In genomic region chr1:186183219-186183618, GRCh38 we compare ENCODE assay signal across 8 cellular contexts.
DNase-seq lines count a peak whose midpoint lies in the region; ATAC-seq, FAIRE-seq and TF ChIP-seq lines count a peak whose summit lies in the region.

No MANE protein-coding gene starts in this region.

- BruUV-seq in A673 (replicated peaks; lab: Mats Ljungman, UMichigan) (no TSS peak), GM12878 (replicated peaks; lab: Mats Ljungman, UMichigan) (no TSS peak)

- H3K4me2 ChIP-seq in GM12878 (ENCODE audit: control insufficient read depth, insufficient read depth) = no peak overlapping the region

- POLR2A ChIA-PET in A673 (lab: Charles Lee; ENCODE audit: low non-redundant PET) (interaction anchor here (0.7 kb wide), 1 partner anchor 36 kb away, joined by 3 read pairs; no protein-coding TSS in a partner anchor), GM12878 (lab: Charles Lee) (no interaction called here)

- CTCF ChIA-PET in A673 (lab: Charles Lee) = no interaction called here
- CTCF ChIA-PET in GM12878 (lab: Yijun Ruan, JAX) = interaction anchor here (0.6 kb wide), 1 partner anchor 27 kb away, joined by 3 read pairs; no protein-coding TSS in a partner anchor

- no peak for TF ChIP-seq POLR2A in GM12878 (IDR thresholded peaks at IDR 0.05; ENCODE audit: low read depth, low read length)

- in situ Hi-C loops in GM12878 (cut with MboI) = no loop called here

- no peak for TF ChIP-seq CTCF in A673 (conservative IDR thresholded peaks at IDR 0.05; ENCODE audit: low read depth, low read length)
- TF ChIP-seq CTCF in GM12878 (IDR thresholded peaks at IDR 0.05 in 2 of 3, conservative IDR thresholded peaks at IDR 0.05 in 1 of 3; ENCODE audit: control insufficient read depth in 2 of 3, extremely low read depth in 1 of 3, insufficient read depth in 1 of 3, low read depth in 3 of 3, low read length in 3 of 3) = no peak

- H3K27me3 ChIP-seq in A673 (replicated peaks; ENCODE audit: insufficient read depth, low read depth, low read length, poor library complexity) = no peaks in the 10 kb centered on the region
- no peaks in the 10 kb centered on the region for H3K27me3 ChIP-seq in GM12878 (replicated peaks in 1 of 2; ENCODE audit: control insufficient read depth in 2 of 2, insufficient read depth in 2 of 2, low read length in 1 of 2)

- no peaks in the 10 kb centered on the region for H3K79me2 ChIP-seq in GM12878 (ENCODE audit: control insufficient read depth, insufficient read depth, low read length)

- intact Hi-C loops in A673 (cut with micrococcal nuclease; ENCODE audit: unreplicated experiment) = no loop called here
- intact Hi-C loops in GM12878 (cut with micrococcal nuclease; ENCODE audit: unreplicated experiment) = loop anchor here (5.0 kb wide), 1 partner anchor 106 kb away; no protein-coding TSS in a partner anchor

- H3K9ac ChIP-seq in GM12878 (ENCODE audit: control insufficient read depth, insufficient read depth, low read length) = no peak overlapping the region

- DNase-seq in A673 (ENCODE audit: low spot score) = peak; percentile 21
- DNase-seq in GM12878 (ENCODE audit: low read depth, low spot score) = no peak
- DNase-seq in stromal cell of bone marrow (ENCODE audit: low read depth) = peak; percentile 86
- DNase-seq in NCI-H748 (lab: John Stamatoyannopoulos, UW; ENCODE audit: unreplicated experiment) = no peak
- no peak for DNase-seq in activated gamma-delta T cell (lab: John Stamatoyannopoulos, UW)
- no peak for DNase-seq in Kasumi-1 (lab: John Stamatoyannopoulos, UW)

- no peak for TF ChIP-seq RAD21 in GM12878 (IDR thresholded peaks at IDR 0.05; ENCODE audit: insufficient read depth, low read depth, low read length)

- peaks cover 33% of the 10 kb centered on the region for H3K4me1 ChIP-seq in A673 (ENCODE audit: insufficient read depth, low read length, poor library complexity, severe bottlenecking)
- no peaks in the 10 kb centered on the region for H3K4me1 ChIP-seq in GM12878 (ENCODE audit: control insufficient read depth, insufficient read depth, low read length)

- ATAC-seq in GM19324 (IDR thresholded peaks at IDR 0.05; ENCODE audit: low FRiP score, unreplicated experiment) (peak; percentile 43), HG03354 (IDR thresholded peaks at IDR 0.05; ENCODE audit: poor library complexity, severe bottlenecking, unreplicated experiment) (peak; percentile 69), GM12878 (peak; percentile 88)

- H3K36me3 ChIP-seq in A673 (ENCODE audit: insufficient read depth, low read length, poor library complexity, severe bottlenecking) (peaks cover 63% of the 10 kb centered on the region), GM12878 (ENCODE audit: control insufficient read depth in 2 of 2, insufficient read depth in 2 of 2, low read length in 1 of 2) (no peaks in the 10 kb centered on the region)

- 0% methylated on average over 1 of the region's 1 CpG for WGBS in GM12878 (ENCODE audit: insufficient coverage, insufficient replicate concordance, low lambda C conversion rate, missing lambda C conversion rate)

- H3K27ac ChIP-seq in A673 (ENCODE audit: low read depth, low read length, poor library complexity, severe bottlenecking) = peak overlapping the region; percentile 15
- no peak overlapping the region for H3K27ac ChIP-seq in GM12878 (ENCODE audit: control insufficient read depth, insufficient read depth)

- SMC1A ChIA-PET in GM12878 (lab: Charles Lee; ENCODE audit: uncharacterized antibody, unreplicated experiment) = interaction anchor here (1.1 kb wide), 1 partner anchor 18 kb away, joined by 4 read pairs; no protein-coding TSS in a partner anchor

- H4K20me1 ChIP-seq in GM12878 (ENCODE audit: control insufficient read depth, insufficient read depth) = no peaks in the 10 kb centered on the region

- FAIRE-seq in GM12878 (lab: Jason Lieb, UNC) = no peak

- RAD21 ChIA-PET in GM12878 (lab: Charles Lee; ENCODE audit: unreplicated experiment) = no interaction called here

- H3K4me3 ChIP-seq in A673 (ENCODE audit: low read depth, low read length, poor library complexity, severe bottlenecking) = no peak overlapping the region
- no peak overlapping the region for H3K4me3 ChIP-seq in GM12878

- H3K9me3 ChIP-seq in A673 (ENCODE audit: low read depth, low read length, poor library complexity, severe bottlenecking) = no peaks in the 10 kb centered on the region
- H3K9me3 ChIP-seq in GM12878 (replicated peaks; ENCODE audit: control insufficient read depth, insufficient read depth, low read length) = no peaks in the 10 kb centered on the region

- no peak for TF ChIP-seq EP300 in GM12878 (IDR thresholded peaks at IDR 0.05; ENCODE audit: borderline replicate concordance in 1 of 2, control insufficient read depth in 1 of 2, low read depth in 2 of 2, low read length in 2 of 2)

- no peak overlapping the region for H2AFZ ChIP-seq in GM12878 (ENCODE audit: control insufficient read depth, low read depth, low read length)

TF ChIP-seq in GM12878, 131 proteins besides CTCF, POLR2A, EP300 and RAD21:
- TF ChIP-seq JUNB (IDR thresholded peaks at IDR 0.05) (peak; percentile 38; the same call in 1 of the 2 replicates), ATF7 (IDR thresholded peaks at IDR 0.05; ENCODE audit: low read depth) (0 out of 2 replicates have a peak, but pooled peaks have one; percentile 20), SUZ12 (IDR thresholded peaks at IDR 0.05; ENCODE audit: unreplicated experiment) (no peak), MEF2B (IDR thresholded peaks at IDR 0.05; ENCODE audit: partially characterized antibody, poor library complexity, severe bottlenecking) (peak; percentile 39), RAD51 (IDR thresholded peaks at IDR 0.05) (peak; percentile 55; the same call in 1 of the 2 replicates), ZBTB33 (IDR thresholded peaks at IDR 0.05) (no peak), NR2F1 (conservative IDR thresholded peaks at IDR 0.05) (0 out of 2 replicates have a peak, but pooled peaks have one; percentile 12)

Comparison
In these comparisons a context has a peak if more than half of its experiments do, and no peak if none do; other contexts are left out.
1. DNase-seq: peak in A673 (single experiment) and stromal cell of bone marrow (single experiment); none in GM12878 (single experiment), NCI-H748 (single experiment), activated gamma-delta T cell (single experiment) and Kasumi-1 (0 of 2).
2. Peak in every context shown above with its lines, with median percentiles within 50 percentile points of each other: ATAC-seq.